ENCODE assay signal across 23 cellular contexts in genomic region chr5:153784277-153784676, GRCh38.
A peak's percentile ranks its signal among the peaks of the same experiment; 100 is the strongest.
DNase-seq lines count a peak whose midpoint lies in the region; ATAC-seq, FAIRE-seq and TF ChIP-seq lines count a peak whose summit lies in the region.
"Had no signal": no experiment of that assay in that cellular context is flagged by ENCODE, and none has a peak within 500 bp of the region (broad histone marks: within the 10 kb centered on the region; RNA-seq: fewer than 3 reads in every experiment).

No MANE protein-coding gene starts in this region.

- H3K4me3 ChIP-seq in RWPE2 (ENCODE audit: severe bottlenecking) (no peak overlapping the region), fibroblast of mammary gland (ENCODE audit: control insufficient read depth, low read depth, low read length) (no peak overlapping the region), small intestine (ENCODE audit: low read depth in 1 of 2, low read length in 2 of 2) (no peak overlapping the region)
- H3K4me3 ChIP-seq: HAP-1 had no signal

- H3K4me1 ChIP-seq in RWPE2 (ENCODE audit: insufficient read depth, poor library complexity, severe bottlenecking): peaks cover 20% of the 10 kb centered on the region
- no peaks in the 10 kb centered on the region for H3K4me1 ChIP-seq in small intestine (ENCODE audit: control insufficient read depth in 2 of 2, insufficient read depth in 1 of 2, low read depth in 1 of 2, low read length in 1 of 2)
- H3K4me1 ChIP-seq: HAP-1 had no signal

- H3K4me3 Mint-ChIP-seq in activated T-helper 2 cell treated with anti-CD3 and anti-CD28 coated beads, Interferon-gamma antibody, Interleukin-2, Interleukin-4, amounts not matched to agents 10 μg/mL and 5 μg/mL and 100 μg/mL, durations not matched to agents 14 hours and 24 hours and 36 hours (ENCODE audit: low read depth): no peak overlapping the region
- H3K4me3 Mint-ChIP-seq: B cell, CD14-positive monocyte had no signal

- no peaks in the 10 kb centered on the region for H3K27me3 Mint-ChIP-seq in activated T-helper 2 cell treated with anti-CD3 and anti-CD28 coated beads, Interferon-gamma antibody, Interleukin-2, Interleukin-4, amounts not matched to agents 10 μg/mL and 5 μg/mL and 100 μg/mL, durations not matched to agents 14 hours and 24 hours and 36 hours (ENCODE audit: low read depth)

- H3K36me3 ChIP-seq in RWPE2 (ENCODE audit: low read depth) (no peaks in the 10 kb centered on the region), small intestine (ENCODE audit: control insufficient read depth in 2 of 2, insufficient read depth in 2 of 2, low read length in 2 of 2) (no peaks in the 10 kb centered on the region)
- H3K36me3 ChIP-seq: HAP-1 had no signal

- no peaks in the 10 kb centered on the region for H3K9me3 Mint-ChIP-seq in activated T-helper 2 cell treated with anti-CD3 and anti-CD28 coated beads, Interferon-gamma antibody, Interleukin-2, Interleukin-4, amounts not matched to agents 10 μg/mL and 5 μg/mL and 100 μg/mL, durations not matched to agents 14 hours and 24 hours and 36 hours

- peak overlapping the region; percentile 11 for H3K27ac ChIP-seq in RWPE2 (ENCODE audit: poor library complexity, severe bottlenecking)
- H3K27ac ChIP-seq in small intestine (ENCODE audit: low read depth in 1 of 2, low read length in 1 of 2): no peak overlapping the region
- H3K27ac ChIP-seq: KMS-11 had no signal

- no peak for FAIRE-seq in small intestine (lab: Jason Lieb, UNC)
- FAIRE-seq: G401.6, GM12892, HTR-8/SVneo had no signal

- 69 to 81% (median 70%) methylated on average over 3 of the region's 3 CpGs for WGBS in small intestine, 3 donors

- peak; percentile 35 to 79 for DNase-seq in NCI-H524 (lab: John Stamatoyannopoulos, UW)
- DNase-seq in NCI-H524 treated with DMSO at 0.1 percent for 48 hours (lab: John Stamatoyannopoulos, UW): no peak
- no peak for DNase-seq in RWPE2 (ENCODE audit: low spot score)
- DNase-seq in fibroblast of mammary gland (ENCODE audit: low read depth): peak; percentile 27
- no peak for DNase-seq in NCI-H510A treated with DMSO at 0.1 percent for 48 hours (lab: John Stamatoyannopoulos, UW)
- no peak for DNase-seq in activated T-helper 2 cell treated with anti-CD3 and anti-CD28 coated beads, Interferon-gamma antibody, Interleukin-2, Interleukin-4, amounts not matched to agents 10 μg/mL and 5 μg/mL and 100 μg/mL, durations not matched to agents 14 hours and 24 hours and 36 hours (ENCODE audit: low spot score)
- DNase-seq in small intestine: no peak
- DNase-seq: 8988T; MV-4-11; NCI-H1105 treated with DMSO at 0.1 percent for 48 hours; NCI-H2029 treated with DMSO at 0.1 percent for 48 hours; NCI-H446 treated with DMSO at 0.1 percent for 48 hours; NCI-H774; NK-92 treated with Interleukin-12 subunit alpha and Interleukin-12 subunit beta, amount 100 ng/mL, for 24 hours had no signal

- H3K27me3 ChIP-seq in RWPE2 (ENCODE audit: insufficient read depth, poor library complexity, severe bottlenecking) (no peaks in the 10 kb centered on the region), small intestine (ENCODE audit: control insufficient read depth in 2 of 2, insufficient read depth in 2 of 2, low read length in 2 of 2) (no peaks in the 10 kb centered on the region)

- H3K9me3 ChIP-seq in RWPE2 (ENCODE audit: severe bottlenecking) (no peaks in the 10 kb centered on the region), small intestine (ENCODE audit: control insufficient read depth, low read depth) (no peaks in the 10 kb centered on the region)
- H3K9me3 ChIP-seq: HAP-1 had no signal

- H3K36me3 Mint-ChIP-seq in activated T-helper 2 cell treated with anti-CD3 and anti-CD28 coated beads, Interferon-gamma antibody, Interleukin-2, Interleukin-4, amounts not matched to agents 10 μg/mL and 5 μg/mL and 100 μg/mL, durations not matched to agents 14 hours and 24 hours and 36 hours (ENCODE audit: low read depth): no peaks in the 10 kb centered on the region
- H3K36me3 Mint-ChIP-seq: CD14-positive monocyte had no signal

- intact Hi-C loops in activated T-helper 2 cell treated with anti-CD3 and anti-CD28 coated beads, Interferon-gamma antibody, Interleukin-2, Interleukin-4, amounts not matched to agents 10 μg/mL and 5 μg/mL and 100 μg/mL, durations not matched to agents 14 hours and 24 hours and 36 hours (cut with micrococcal nuclease): no loop called here

- TF ChIP-seq CTCF in RWPE2 (IDR thresholded peaks at IDR 0.05; ENCODE audit: poor library complexity, severe bottlenecking) (no peak), fibroblast of mammary gland (conservative IDR thresholded peaks at IDR 0.05; ENCODE audit: control insufficient read depth, insufficient read depth, low read depth, low read length) (no peak)

- no peaks in the 10 kb centered on the region for H3K4me1 Mint-ChIP-seq in activated T-helper 2 cell treated with anti-CD3 and anti-CD28 coated beads, Interferon-gamma antibody, Interleukin-2, Interleukin-4, amounts not matched to agents 10 μg/mL and 5 μg/mL and 100 μg/mL, durations not matched to agents 14 hours and 24 hours and 36 hours (ENCODE audit: low read depth)
- H3K4me1 Mint-ChIP-seq: B cell, CD14-positive monocyte had no signal

- H3K27ac Mint-ChIP-seq in activated T-helper 2 cell treated with anti-CD3 and anti-CD28 coated beads, Interferon-gamma antibody, Interleukin-2, Interleukin-4, amounts not matched to agents 10 μg/mL and 5 μg/mL and 100 μg/mL, durations not matched to agents 14 hours and 24 hours and 36 hours: no peak overlapping the region
- H3K27ac Mint-ChIP-seq: B cell, CD14-positive monocyte had no signal

- peak; percentile 66 for ATAC-seq in RWPE2 (ENCODE audit: low read depth)
- ATAC-seq: Panc1, SK-N-SH treated with all-trans-retinoic acid at 6 μM for 48 hours had no signal

Comparison
In these comparisons a context has a peak if more than half of its experiments do, and no peak if none do; other contexts are left out.
1. DNase-seq: peak in NCI-H524 (2 of 2) and fibroblast of mammary gland (single experiment); none in NCI-H524 treated with DMSO at 0.1 percent for 48 hours (single experiment), RWPE2 (single experiment), NCI-H510A treated with DMSO at 0.1 percent for 48 hours (single experiment), activated T-helper 2 cell treated with anti-CD3 and anti-CD28 coated beads, Interferon-gamma antibody, Interleukin-2, Interleukin-4, amounts not matched to agents 10 μg/mL and 5 μg/mL and 100 μg/mL, durations not matched to agents 14 hours and 24 hours and 36 hours (single experiment) and small intestine (single experiment).